20 cellular contexts compared by ENCODE assay signal in genomic region chr2:98787700-98788099, GRCh38.
"Had no signal": no experiment of that assay in that cellular context is flagged by ENCODE, and none has a peak within 500 bp of the region (broad histone marks: within the 10 kb centered on the region; RNA-seq: fewer than 3 reads in every experiment).

No MANE protein-coding gene starts in this region.

- DNase-seq: activated CD4-positive, alpha-beta T cell treated with anti-CD3 and anti-CD28 coated beads, Interleukin-2, amount 50 U/mL, for 48 hours; activated effector memory CD4-positive, alpha-beta T cell treated with Interleukin-2 at 50 U/mL for 16 hours; activated naive CD4-positive, alpha-beta T cell treated with anti-CD3 and anti-CD28 coated beads for 36 hours; activated naive CD8-positive, alpha-beta T cell treated with anti-CD3 and anti-CD28 coated beads, Interleukin-2, amount 10 ng/mL, durations not matched to agents 7 days and 5 days; activated T-cell treated with anti-CD3 and anti-CD28 coated beads, Interleukin-2, amount 50 U/mL, for 48 hours; amygdala; colonic mucosa; effector CD4-positive, alpha-beta T cell; heart right ventricle; left colon; mesenchymal stem cell; mucosa of descending colon; nephron progenitor cell; stimulated activated CD4-positive, alpha-beta T cell treated with anti-CD3 and anti-CD28 coated beads, Interleukin-4, amount 100 ng/mL, for 24 hours; substantia nigra; T-cell; thyroid gland had no signal

- H3K27me3 Mint-ChIP-seq: activated naive CD8-positive, alpha-beta T cell treated with anti-CD3 and anti-CD28 coated beads, Interleukin-2, amount 10 ng/mL, durations not matched to agents 7 days and 5 days; stimulated activated naive CD8-positive, alpha-beta T cell treated with anti-CD3 and anti-CD28 coated beads, Interleukin-15, Interleukin-2, amounts not matched to agents 100 ng/mL and 50 ng/mL, for 24 hours; T-cell had no signal

- H3K36me3 Mint-ChIP-seq: activated naive CD8-positive, alpha-beta T cell treated with anti-CD3 and anti-CD28 coated beads, Interleukin-2, amount 10 ng/mL, durations not matched to agents 7 days and 5 days; T-cell; WTC11 had no signal

- H3K4me1 Mint-ChIP-seq: activated naive CD8-positive, alpha-beta T cell treated with anti-CD3 and anti-CD28 coated beads, Interleukin-2, amount 10 ng/mL, durations not matched to agents 7 days and 5 days had no signal

- H3K27ac Mint-ChIP-seq: activated naive CD4-positive, alpha-beta T cell treated with anti-CD3 and anti-CD28 coated beads for 36 hours; activated naive CD8-positive, alpha-beta T cell treated with anti-CD3 and anti-CD28 coated beads, Interleukin-2, amount 10 ng/mL, durations not matched to agents 7 days and 5 days; nephron progenitor cell; stimulated activated naive CD8-positive, alpha-beta T cell treated with anti-CD3 and anti-CD28 coated beads, Interleukin-15, Interleukin-2, amounts not matched to agents 100 ng/mL and 50 ng/mL, for 24 hours; T-cell; T-helper 2 cell treated with Interferon-gamma antibody and Interleukin-4, amounts not matched to agents 5 μg/mL and 100 μg/mL, for 36 hours; WTC11 had no signal

- ATAC-seq: heart right ventricle, left colon, mucosa of descending colon, T-cell, WTC11 had no signal

- H3K9me3 Mint-ChIP-seq: activated naive CD4-positive, alpha-beta T cell treated with anti-CD3 and anti-CD28 coated beads for 36 hours; stimulated activated naive CD8-positive, alpha-beta T cell treated with anti-CD3 and anti-CD28 coated beads, Interleukin-15, Interleukin-2, amounts not matched to agents 100 ng/mL and 50 ng/mL, for 24 hours; T-cell; T-helper 2 cell treated with Interferon-gamma antibody and Interleukin-4, amounts not matched to agents 5 μg/mL and 100 μg/mL, for 36 hours had no signal

- H3K4me3 Mint-ChIP-seq: activated naive CD4-positive, alpha-beta T cell treated with anti-CD3 and anti-CD28 coated beads for 36 hours; activated naive CD8-positive, alpha-beta T cell treated with anti-CD3 and anti-CD28 coated beads, Interleukin-2, amount 10 ng/mL, durations not matched to agents 7 days and 5 days; nephron progenitor cell; stimulated activated naive CD8-positive, alpha-beta T cell treated with anti-CD3 and anti-CD28 coated beads, Interleukin-15, Interleukin-2, amounts not matched to agents 100 ng/mL and 50 ng/mL, for 24 hours; T-cell; T-helper 2 cell treated with Interferon-gamma antibody and Interleukin-4, amounts not matched to agents 5 μg/mL and 100 μg/mL, for 36 hours; WTC11 had no signal
